1 cellular context compared by ENCODE assay signal in the genomic region with DNA sequence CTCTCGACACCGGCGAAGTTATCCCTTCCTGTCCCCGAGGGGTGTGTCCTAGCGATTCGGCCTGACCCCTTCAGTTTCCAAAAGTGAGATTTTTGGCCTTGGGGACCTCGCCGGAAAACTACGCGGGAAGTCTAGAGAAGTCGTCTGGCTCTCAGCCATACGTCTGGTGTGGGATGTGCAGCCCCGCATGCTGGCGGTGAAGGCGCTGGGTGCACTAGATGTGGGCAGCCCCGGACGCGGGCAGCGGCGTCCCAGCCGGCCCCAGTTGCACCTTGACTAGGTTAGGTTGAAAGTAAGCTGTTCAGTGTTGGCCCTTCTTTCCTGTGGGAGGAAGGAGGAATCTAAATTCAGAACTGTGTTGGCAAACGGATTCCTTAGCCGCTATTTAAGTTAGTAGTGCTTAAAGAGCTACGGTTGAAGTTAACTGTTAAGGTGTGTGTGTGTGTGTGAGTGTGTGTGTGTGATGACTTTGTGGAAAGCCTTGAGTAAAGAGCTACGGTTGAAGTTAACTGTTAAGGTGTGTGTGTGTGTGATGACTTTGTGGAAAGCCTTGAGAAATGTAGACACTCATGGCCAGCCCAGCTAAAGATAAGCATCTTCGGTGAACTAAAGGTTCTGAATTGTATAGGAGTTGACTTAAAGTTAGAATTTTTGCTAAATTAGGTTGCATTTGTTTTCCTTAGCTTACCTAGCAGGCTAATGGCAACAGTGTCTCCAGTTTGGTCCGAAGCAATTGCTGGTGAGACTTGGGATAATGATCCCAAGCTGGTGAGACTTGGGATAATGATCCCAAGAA.
TF ChIP-seq lines count a peak whose summit lies in the region.

No MANE protein-coding gene starts in this region.

TF ChIP-seq in K562, 482 proteins besides CTCF, POLR2A, EP300 and RAD21 (continued from another document):
- no peak for TF ChIP-seq SPI1 (IDR thresholded peaks at IDR 0.05; ENCODE audit: borderline replicate concordance, low read depth, low read length)
- no peak for TF ChIP-seq ZNF717 (CRISPR knock-in tag; IDR thresholded peaks at IDR 0.05)
- TF ChIP-seq ZNF354B (CRISPR knock-in tag; IDR thresholded peaks at IDR 0.05) = no peak
- TF ChIP-seq ZNF707 (CRISPR knock-in tag; conservative IDR thresholded peaks at IDR 0.05) = no peak
- peak; percentile 56 for TF ChIP-seq NFIC (IDR thresholded peaks at IDR 0.05)
- TF ChIP-seq XRCC4 (IDR thresholded peaks at IDR 0.05; ENCODE audit: extremely low read depth, insufficient read depth, insufficient read length) = no peak
- TF ChIP-seq, protein P1, sequence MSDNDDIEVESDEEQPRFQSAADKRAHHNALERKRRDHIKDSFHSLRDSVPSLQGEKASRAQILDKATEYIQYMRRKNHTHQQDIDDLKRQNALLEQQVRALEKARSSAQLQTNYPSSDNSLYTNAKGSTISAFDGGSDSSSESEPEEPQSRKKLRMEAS (CRISPR knock-in tag; IDR thresholded peaks at IDR 0.05) = no peak
- TF ChIP-seq ATF7 (IDR thresholded peaks at IDR 0.05) = no peak
- TF ChIP-seq NCOA1 (IDR thresholded peaks at IDR 0.05; ENCODE audit: low read depth) = no peak
- no peak; the same call in 1 of the 2 replicates for TF ChIP-seq ZFX (CRISPR knock-in tag; IDR thresholded peaks at IDR 0.05)
- TF ChIP-seq MYC (IDR thresholded peaks at IDR 0.05; ENCODE audit: low read depth, low read length) = peak; percentile 27; the same call in 1 of the 2 replicates
- TF ChIP-seq MYC (CRISPR knock-in tag; IDR thresholded peaks at IDR 0.05; ENCODE audit: borderline replicate concordance, low read depth) = no peak
- TF ChIP-seq ZNF324 (CRISPR knock-in tag; IDR thresholded peaks at IDR 0.05) = no peak
- peak; percentile 20; the same call in 1 of the 2 replicates for TF ChIP-seq ZNF316 (IDR thresholded peaks at IDR 0.05)
- TF ChIP-seq MAZ (CRISPR knock-in tag; conservative IDR thresholded peaks at IDR 0.05 in 1 of 2, IDR thresholded peaks at IDR 0.05 in 1 of 2) = 0 out of 4 replicates have a peak, but pooled peaks of 1 of the 2 experiments have one; percentile 6
- no peak for TF ChIP-seq NR2C2 (CRISPR knock-in tag; IDR thresholded peaks at IDR 0.05)
- no peak for TF ChIP-seq NR2C2 (tag; IDR thresholded peaks at IDR 0.05)
- TF ChIP-seq, protein P2, sequence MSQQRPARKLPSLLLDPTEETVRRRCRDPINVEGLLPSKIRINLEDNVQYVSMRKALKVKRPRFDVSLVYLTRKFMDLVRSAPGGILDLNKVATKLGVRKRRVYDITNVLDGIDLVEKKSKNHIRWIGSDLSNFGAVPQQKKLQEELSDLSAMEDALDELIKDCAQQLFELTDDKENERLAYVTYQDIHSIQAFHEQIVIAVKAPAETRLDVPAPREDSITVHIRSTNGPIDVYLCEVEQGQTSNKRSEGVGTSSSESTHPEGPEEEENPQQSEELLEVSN (IDR thresholded peaks at IDR 0.05; ENCODE audit: borderline replicate concordance in 1 of 2, extremely low read depth in 1 of 2, insufficient read depth in 1 of 2, insufficient read length in 1 of 2, low read depth in 1 of 2, low read length in 1 of 2, poor library complexity in 1 of 2, severe bottlenecking in 1 of 2) = peak in 1 of 2 experiments; percentile 55
- no peak for TF ChIP-seq NELFE (IDR thresholded peaks at IDR 0.05; ENCODE audit: insufficient read depth, insufficient read length)
- TF ChIP-seq, protein P3, sequence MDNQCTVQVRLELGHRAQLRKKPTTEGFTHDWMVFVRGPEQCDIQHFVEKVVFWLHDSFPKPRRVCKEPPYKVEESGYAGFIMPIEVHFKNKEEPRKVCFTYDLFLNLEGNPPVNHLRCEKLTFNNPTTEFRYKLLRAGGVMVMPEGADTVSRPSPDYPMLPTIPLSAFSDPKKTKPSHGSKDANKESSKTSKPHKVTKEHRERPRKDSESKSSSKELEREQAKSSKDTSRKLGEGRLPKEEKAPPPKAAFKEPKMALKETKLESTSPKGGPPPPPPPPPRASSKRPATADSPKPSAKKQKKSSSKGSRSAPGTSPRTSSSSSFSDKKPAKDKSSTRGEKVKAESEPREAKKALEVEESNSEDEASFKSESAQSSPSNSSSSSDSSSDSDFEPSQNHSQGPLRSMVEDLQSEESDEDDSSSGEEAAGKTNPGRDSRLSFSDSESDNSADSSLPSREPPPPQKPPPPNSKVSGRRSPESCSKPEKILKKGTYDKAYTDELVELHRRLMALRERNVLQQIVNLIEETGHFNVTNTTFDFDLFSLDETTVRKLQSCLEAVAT (IDR thresholded peaks at IDR 0.05) = peak in 1 of 2 experiments; percentile 46; a peak in 1 of 4 replicates
- TF ChIP-seq, protein P4, sequence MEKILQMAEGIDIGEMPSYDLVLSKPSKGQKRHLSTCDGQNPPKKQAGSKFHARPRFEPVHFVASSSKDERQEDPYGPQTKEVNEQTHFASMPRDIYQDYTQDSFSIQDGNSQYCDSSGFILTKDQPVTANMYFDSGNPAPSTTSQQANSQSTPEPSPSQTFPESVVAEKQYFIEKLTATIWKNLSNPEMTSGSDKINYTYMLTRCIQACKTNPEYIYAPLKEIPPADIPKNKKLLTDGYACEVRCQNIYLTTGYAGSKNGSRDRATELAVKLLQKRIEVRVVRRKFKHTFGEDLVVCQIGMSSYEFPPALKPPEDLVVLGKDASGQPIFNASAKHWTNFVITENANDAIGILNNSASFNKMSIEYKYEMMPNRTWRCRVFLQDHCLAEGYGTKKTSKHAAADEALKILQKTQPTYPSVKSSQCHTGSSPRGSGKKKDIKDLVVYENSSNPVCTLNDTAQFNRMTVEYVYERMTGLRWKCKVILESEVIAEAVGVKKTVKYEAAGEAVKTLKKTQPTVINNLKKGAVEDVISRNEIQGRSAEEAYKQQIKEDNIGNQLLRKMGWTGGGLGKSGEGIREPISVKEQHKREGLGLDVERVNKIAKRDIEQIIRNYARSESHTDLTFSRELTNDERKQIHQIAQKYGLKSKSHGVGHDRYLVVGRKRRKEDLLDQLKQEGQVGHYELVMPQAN (IDR thresholded peaks at IDR 0.05; ENCODE audit: borderline replicate concordance) = peak; percentile 49; the same call in 1 of the 2 replicates
- TF ChIP-seq RCOR1 (IDR thresholded peaks at IDR 0.05; ENCODE audit: borderline replicate concordance in 1 of 2, low read depth in 2 of 2, low read length in 2 of 2) = no peak
- TF ChIP-seq ZNF695 (CRISPR knock-in tag; IDR thresholded peaks at IDR 0.05) = no peak
- 0 out of 2 replicates have a peak, but pooled peaks have one; percentile 46 for TF ChIP-seq SMARCE1 (IDR thresholded peaks at IDR 0.05)
TF ChIP-seq in K562: peak in this region for 18.
